8 cellular contexts compared by ENCODE assay signal in genomic region chr11:73335204-73335923, GRCh38. TPM values are rescaled to one million over a fixed set of nuclear protein-coding genes. Genes with fewer than 3 reads are reported as not detected.
DNase-seq lines count a peak whose midpoint lies in the region; ATAC-seq and TF ChIP-seq lines count a peak whose summit lies in the region.

No MANE protein-coding gene starts in this region.

- H3K9ac ChIP-seq in KMS-11 (no peak overlapping the region), neural cell (ENCODE audit: low read length) (no peak overlapping the region)

- BruUV-seq in Panc1 (replicated peaks; lab: Mats Ljungman, UMichigan), result no TSS peak

- in situ Hi-C loops in Caki2 (cut with HindIII; ENCODE audit: low pct_unique_long_range_greater_than_20kb, low sequenced_read_pairs), result no loop called here
- in situ Hi-C loops in Panc1 (cut with HindIII; ENCODE audit: low pct_unique_long_range_greater_than_20kb, low sequenced_read_pairs), result no loop called here

- POLR2A ChIA-PET in Panc1 (lab: Charles Lee), result interaction anchor here (0.5 to 0.7 kb wide), 5 partner anchors 20 to 490 kb away, joined by 3 to 21 read pairs (median 4); no protein-coding TSS in a partner anchor

- no peaks in the 10 kb centered on the region for H3F3A ChIP-seq in neural cell (ENCODE audit: insufficient read depth, low read length, poor library complexity, severe bottlenecking)

- H3K9me3 ChIP-seq in Panc1 (ENCODE audit: control insufficient read depth, insufficient read depth, low read depth, low read length) (no peaks in the 10 kb centered on the region), neural cell (ENCODE audit: low read length) (no peaks in the 10 kb centered on the region)

- H3K4me3 ChIP-seq in KMS-11 (IDR thresholded peaks at IDR 0.05; ENCODE audit: insufficient read depth, low read depth, low read length) (no peak overlapping the region), Panc1 (ENCODE audit: low read depth in 2 of 2, low read length in 2 of 2) (no peak overlapping the region), neural cell (ENCODE audit: low read length) (no peak overlapping the region)

- H3K4me1 ChIP-seq in KMS-11 (ENCODE audit: low read depth, poor library complexity, severe bottlenecking), result peaks cover 3% of the 10 kb centered on the region
- H3K4me1 ChIP-seq in Panc1 (ENCODE audit: control insufficient read depth, insufficient read depth, low read length), result peaks cover 39% of the 10 kb centered on the region

- ATAC-seq in Panc1 (peak; percentile 70), HG03378 (IDR thresholded peaks at IDR 0.05; ENCODE audit: unreplicated experiment) (no peak)
- peak; percentile 75 to 79 for ATAC-seq in activated T-cell treated with anti-CD3 and anti-CD28 coated beads, Interleukin-2, amount 50 U/mL, for 4 hours
- ATAC-seq in stimulated activated naive CD8-positive, alpha-beta T cell treated with anti-CD3 and anti-CD28 coated beads, Interleukin-15, Interleukin-2, amounts not matched to agents 100 U/mL and 50 U/mL, for 24 hours, result no peak

- no peak overlapping the region for H3K4me2 ChIP-seq in KMS-11
- H3K4me2 ChIP-seq in neural cell (ENCODE audit: low read length), result no peak overlapping the region

- no peak overlapping the region for H3K4me3 Mint-ChIP-seq in activated T-cell treated with anti-CD3 and anti-CD28 coated beads, Interleukin-2, amount 50 U/mL, for 4 hours

- H3K9me2 ChIP-seq in neural cell (ENCODE audit: insufficient read depth, low read length), result no peaks in the 10 kb centered on the region

- H3K27ac ChIP-seq in KMS-11, result no peak overlapping the region
- peak overlapping the region; percentile 55 for H3K27ac ChIP-seq in Panc1 (ENCODE audit: low read length)
- no peak overlapping the region for H3K27ac ChIP-seq in neural cell (ENCODE audit: low read length)

- no peaks in the 10 kb centered on the region for H3K4me1 Mint-ChIP-seq in activated T-cell treated with anti-CD3 and anti-CD28 coated beads, Interleukin-2, amount 50 U/mL, for 4 hours (ENCODE audit: low read depth)

- TF ChIP-seq RAD21 in neural cell (conservative IDR thresholded peaks at IDR 0.05), result peak; percentile 92

- intact Hi-C loops in Panc1 (cut with micrococcal nuclease; ENCODE audit: unreplicated experiment), result loop anchor here (1.0 kb wide), 1 partner anchor 28 kb away; no protein-coding TSS in a partner anchor

- no peaks in the 10 kb centered on the region for H3K27me3 Mint-ChIP-seq in activated T-cell treated with anti-CD3 and anti-CD28 coated beads, Interleukin-2, amount 50 U/mL, for 4 hours (ENCODE audit: low read depth)

- H3K27me3 ChIP-seq in KMS-11 (ENCODE audit: insufficient read depth, low read depth), result no peaks in the 10 kb centered on the region
- no peaks in the 10 kb centered on the region for H3K27me3 ChIP-seq in Panc1 (ENCODE audit: control insufficient read depth, insufficient read depth, low read length)
- no peaks in the 10 kb centered on the region for H3K27me3 ChIP-seq in neural cell (ENCODE audit: insufficient read depth, low read depth, low read length)

- H3K9me3 Mint-ChIP-seq in activated T-cell treated with anti-CD3 and anti-CD28 coated beads, Interleukin-2, amount 50 U/mL, for 4 hours, result no peaks in the 10 kb centered on the region

- CTCF ChIA-PET in Panc1 (lab: Charles Lee), result interaction anchor here (0.5 to 3.8 kb wide), 25 partner anchors 8 to 610 kb away, joined by 3 to 55 read pairs (median 5); partner anchors contain the start of gene ARHGEF17

- no peak for TF ChIP-seq EP300 in neural cell (conservative IDR thresholded peaks at IDR 0.05; ENCODE audit: poor library complexity, severe bottlenecking)

- H2AFZ ChIP-seq in KMS-11 (ENCODE audit: low read depth), result peak overlapping the region; percentile 35; the same call in 1 of the 2 replicates
- no peak overlapping the region for H2AFZ ChIP-seq in neural cell (ENCODE audit: low read depth, low read length)

- H4K20me1 ChIP-seq in KMS-11 (ENCODE audit: insufficient read depth) (no peaks in the 10 kb centered on the region), neural cell (ENCODE audit: insufficient read depth) (no peaks in the 10 kb centered on the region)

- H3K36me3 Mint-ChIP-seq in activated T-cell treated with anti-CD3 and anti-CD28 coated beads, Interleukin-2, amount 50 U/mL, for 4 hours (ENCODE audit: insufficient read depth), result no peaks in the 10 kb centered on the region

- no peaks in the 10 kb centered on the region for H3K79me2 ChIP-seq in KMS-11 (ENCODE audit: insufficient read depth, low read depth)
- peaks cover 9% of the 10 kb centered on the region for H3K79me2 ChIP-seq in neural cell (replicated peaks; ENCODE audit: insufficient read depth, low read length)

- H3K36me3 ChIP-seq in KMS-11 (ENCODE audit: insufficient read depth) (no peaks in the 10 kb centered on the region), Panc1 (ENCODE audit: control insufficient read depth, insufficient read depth, low read length) (no peaks in the 10 kb centered on the region), neural cell (ENCODE audit: insufficient read depth, low read length) (no peaks in the 10 kb centered on the region)

- DNase-seq in Caki2 (ENCODE audit: low read depth) (peak; percentile 65), Panc1 (ENCODE audit: low read depth, low spot score) (peak; percentile 77), fibroblast of gingiva (ENCODE audit: low read depth) (peak; percentile 71)
- peak; percentile 80 for DNase-seq in activated T-cell treated with anti-CD3 and anti-CD28 coated beads, Interleukin-2, amount 50 U/mL, for 4 hours
- peak; percentile 88 for DNase-seq in stimulated activated naive CD8-positive, alpha-beta T cell treated with anti-CD3 and anti-CD28 coated beads, Interleukin-15, Interleukin-2, amounts not matched to agents 100 U/mL and 50 U/mL, for 24 hours

- peak; percentile 97 for TF ChIP-seq CTCF in KMS-11 (conservative IDR thresholded peaks at IDR 0.05; ENCODE audit: low read depth, low read length)
- peak; percentile 100 for TF ChIP-seq CTCF in Panc1 (IDR thresholded peaks at IDR 0.05)
- TF ChIP-seq CTCF in neural cell (IDR thresholded peaks at IDR 0.05; ENCODE audit: poor library complexity, severe bottlenecking), result peak; percentile 95

TF ChIP-seq in neural cell, 6 proteins besides CTCF, POLR2A, EP300 and RAD21:
- TF ChIP-seq MXI1 (conservative IDR thresholded peaks at IDR 0.05; ENCODE audit: poor library complexity, severe bottlenecking) (no peak), EZH2 (IDR thresholded peaks at IDR 0.05; ENCODE audit: borderline replicate concordance, insufficient read depth, low read length, poor library complexity, severe bottlenecking) (no peak), SMC3 (conservative IDR thresholded peaks at IDR 0.05; ENCODE audit: poor library complexity) (peak; percentile 86), POLR2AphosphoS5 (IDR thresholded peaks at IDR 0.05) (no peak)

RNA-seq across cellular contexts. Expression of gene ARHGEF17, which starts 27.3 kb away (rescaled TPM):
- total RNA-seq in Caki2 (2014; rRNA removed; shearing (Covaris generic); ENCODE audit: low replicate concordance), result 3.9 and 6.0 TPM in 2 replicates
- total RNA-seq in Panc1 (2021; ENCODE audit: unreplicated experiment), result 43.2 TPM
- polyA plus RNA-seq in Panc1 (2012; ENCODE audit: insufficient read length), result 52.5 TPM
- total RNA-seq in activated T-cell treated with anti-CD3 and anti-CD28 coated beads, Interleukin-2, amount 50 U/mL, for 4 hours, result under 1 TPM; 0.13 to 0.27 (median 0.13) TPM
- 7.0 and 7.9 TPM in 2 replicates for polyA plus RNA-seq in neural cell
- polyA minus RNA-seq in neural cell, result 3.8 and 9.3 TPM in 2 replicates

RNA-seq across cellular contexts. Expression of gene RELT, which starts 40.8 kb away (rescaled TPM):
- 2.5 and 3.8 TPM in 2 replicates for total RNA-seq in Caki2 (2014; rRNA removed; shearing (Covaris generic); ENCODE audit: low replicate concordance)
- total RNA-seq in Panc1 (2021; ENCODE audit: unreplicated experiment), result 11.3 TPM
- 5.9 TPM for polyA plus RNA-seq in Panc1 (2012; ENCODE audit: insufficient read length)
- 10 to 100 TPM; 31.3 to 36.6 (median 32.5) TPM for total RNA-seq in activated T-cell treated with anti-CD3 and anti-CD28 coated beads, Interleukin-2, amount 50 U/mL, for 4 hours
- 12.4 and 13.0 TPM in 2 replicates for polyA plus RNA-seq in neural cell
- 7.8 and 8.2 TPM in 2 replicates for polyA minus RNA-seq in neural cell

Comparison
In these comparisons a context has a peak if more than half of its experiments do, and no peak if none do; other contexts are left out.
1. ATAC-seq: peak in Panc1 (single experiment) and activated T-cell treated with anti-CD3 and anti-CD28 coated beads, Interleukin-2, amount 50 U/mL, for 4 hours (2 of 2); none in stimulated activated naive CD8-positive, alpha-beta T cell treated with anti-CD3 and anti-CD28 coated beads, Interleukin-15, Interleukin-2, amounts not matched to agents 100 U/mL and 50 U/mL, for 24 hours (single experiment) and HG03378 (single experiment).
2. Peak in every context shown above with its lines, with median percentiles within 50 percentile points of each other: DNase-seq and CTCF ChIP-seq.